ENCODE assay signal across 24 cellular contexts in genomic region chr13:44452418-44452817, GRCh38.
"Had no signal": no experiment of that assay in that cellular context is flagged by ENCODE, and none has a peak within 500 bp of the region (broad histone marks: within the 10 kb centered on the region; RNA-seq: fewer than 3 reads in every experiment).

No MANE protein-coding gene starts in this region.

- H3K9me3 ChIP-seq: heart left ventricle, lower lobe of right lung, right atrium auricular region, suprapubic skin, transverse colon had no signal

- H3K4me3 ChIP-seq: coronary artery, heart left ventricle, lower lobe of right lung, right atrium auricular region, skin epidermis, spleen, suprapubic skin, transverse colon had no signal

- H3K27me3 Mint-ChIP-seq: effector memory CD8-positive, alpha-beta T cell; naive thymus-derived CD8-positive, alpha-beta T cell; progenitor cell of endocrine pancreas; stimulated activated naive CD8-positive, alpha-beta T cell treated with anti-CD3 and anti-CD28 coated beads, Interleukin-15, amount 100 ng/mL, for 72 hours had no signal

- H3K4me1 ChIP-seq: parathyroid adenoma, right atrium auricular region, spleen, suprapubic skin had no signal

- H3K9me3 Mint-ChIP-seq: effector memory CD8-positive, alpha-beta T cell; immature natural killer cell; naive thymus-derived CD8-positive, alpha-beta T cell; stimulated activated naive CD8-positive, alpha-beta T cell treated with anti-CD3 and anti-CD28 coated beads, Interleukin-15, amount 100 ng/mL, for 72 hours had no signal

- H3K27me3 ChIP-seq: heart left ventricle, right atrium auricular region, spleen, suprapubic skin, transverse colon had no signal

- H3K36me3 ChIP-seq: heart left ventricle, lower lobe of right lung, right atrium auricular region, spleen, suprapubic skin, transverse colon had no signal

- H3K27ac Mint-ChIP-seq: effector memory CD8-positive, alpha-beta T cell; immature natural killer cell; naive thymus-derived CD8-positive, alpha-beta T cell; progenitor cell of endocrine pancreas; stimulated activated naive CD8-positive, alpha-beta T cell treated with anti-CD3 and anti-CD28 coated beads, Interleukin-15, amount 100 ng/mL, for 72 hours had no signal

- ATAC-seq: effector memory CD8-positive, alpha-beta T cell; heart left ventricle; left ventricle myocardium superior; lower lobe of right lung; naive thymus-derived CD8-positive, alpha-beta T cell; stimulated activated naive CD8-positive, alpha-beta T cell treated with anti-CD3 and anti-CD28 coated beads, Interleukin-15, amount 100 ng/mL, for 72 hours had no signal

- H3K4me3 Mint-ChIP-seq: effector memory CD8-positive, alpha-beta T cell; immature natural killer cell; naive thymus-derived CD8-positive, alpha-beta T cell; neural crest cell; stimulated activated naive CD8-positive, alpha-beta T cell treated with anti-CD3 and anti-CD28 coated beads, Interleukin-15, amount 100 ng/mL, for 72 hours had no signal

- DNase-seq: central memory CD4-positive, alpha-beta T cell; dermis blood vessel endothelial cell; effector memory CD8-positive, alpha-beta T cell; erythroblast; heart left ventricle; hippocampal formation; immature natural killer cell; islet precursor cell; left ventricle myocardium superior; lower lobe of right lung; naive thymus-derived CD8-positive, alpha-beta T cell; spleen; stimulated activated CD4-positive, alpha-beta T cell treated with anti-CD3 and anti-CD28 coated beads, Interleukin-2, amount 100 ng/mL, for 48 hours; stimulated activated CD8-positive, alpha-beta memory T cell treated with anti-CD3 and anti-CD28 coated beads, Interleukin-4, amount 100 ng/mL, for 48 hours; stimulated activated naive CD4-positive, alpha-beta T cell; stimulated activated naive CD8-positive, alpha-beta T cell treated with anti-CD3 and anti-CD28 coated beads, Interleukin-15, amount 100 ng/mL, for 72 hours; transverse colon had no signal

- H3K27ac ChIP-seq: heart left ventricle, lower lobe of right lung, parathyroid adenoma, right atrium auricular region, skin epidermis, spleen, suprapubic skin, transverse colon had no signal

- H3K4me1 Mint-ChIP-seq: neural crest cell; stimulated activated naive CD8-positive, alpha-beta T cell treated with anti-CD3 and anti-CD28 coated beads, Interleukin-15, amount 100 ng/mL, for 72 hours had no signal
